8 cellular contexts compared by ENCODE assay signal in the genomic region with DNA sequence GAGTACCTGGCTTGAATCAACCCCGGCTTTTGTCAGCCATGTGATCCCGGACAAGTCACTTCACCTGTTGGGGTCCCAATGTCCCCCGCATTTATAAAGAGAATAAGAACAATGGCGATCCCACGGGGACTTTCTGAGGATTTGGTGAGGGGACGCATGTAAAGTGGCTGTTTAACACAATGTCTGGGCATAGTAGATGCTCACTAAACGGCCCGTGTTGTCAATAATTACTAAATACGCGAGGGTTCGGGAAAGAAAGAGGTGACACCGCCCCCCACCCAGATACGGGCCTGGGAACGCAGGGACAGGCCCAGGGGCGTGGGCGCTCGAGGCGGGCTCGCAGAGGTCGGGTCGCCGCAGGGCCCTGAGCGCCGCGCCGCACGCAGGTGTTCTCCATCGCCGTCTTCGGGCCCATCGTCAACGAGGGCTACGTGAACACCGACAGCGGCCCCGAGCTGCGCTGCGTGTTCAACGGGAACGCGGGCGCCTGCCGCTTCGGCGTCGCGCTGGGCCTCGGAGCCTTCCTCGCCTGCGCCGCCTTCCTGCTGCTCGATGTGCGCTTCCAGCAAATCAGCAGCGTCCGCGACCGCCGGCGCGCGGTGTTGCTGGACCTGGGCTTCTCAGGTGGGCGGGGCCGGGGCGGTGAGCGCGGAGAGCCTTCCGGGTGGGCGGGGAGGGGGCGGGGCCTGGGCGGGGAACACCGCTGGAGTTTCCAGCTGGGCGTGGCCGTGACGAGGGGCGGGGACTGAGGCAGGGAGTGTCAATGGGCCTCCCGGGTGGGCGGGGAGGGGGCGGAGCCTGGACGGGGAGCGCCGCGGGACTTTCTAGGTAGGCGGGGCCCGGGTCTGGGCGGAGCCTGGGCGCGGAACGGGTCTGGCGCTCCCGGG. TPM values are rescaled to one million over a fixed set of nuclear protein-coding genes. Genes with fewer than 3 reads are reported as not detected.
DNase-seq lines count a peak whose midpoint lies in the region; ATAC-seq and TF ChIP-seq lines count a peak whose summit lies in the region.

No MANE protein-coding gene starts in this region.

- peaks cover 58% of the 10 kb centered on the region for H3K27me3 ChIP-seq in neural progenitor cell

- no peak overlapping the region for H3K27ac ChIP-seq in neural progenitor cell

- H3K27me3 Mint-ChIP-seq in neural progenitor cell (ENCODE audit: insufficient read depth, low read depth): peaks cover 27% of the 10 kb centered on the region

- H3K4me1 ChIP-seq in neural progenitor cell: peaks cover 10% of the 10 kb centered on the region

- H3K9me3 ChIP-seq in neural progenitor cell (ENCODE audit: low read depth): no peaks in the 10 kb centered on the region

- DNase-seq in GM13976 (ENCODE audit: low spot score) (peak; percentile 100), RPMI7951 (ENCODE audit: low read depth) (peak; percentile 74), foreskin fibroblast (peak; percentile 81 to 95), neural progenitor cell (ENCODE audit: low spot score) (peak; percentile 97), DMS153 treated with DMSO at 0.1 percent for 48 hours (lab: John Stamatoyannopoulos, UW; ENCODE audit: unreplicated experiment) (no peak)
- peak; percentile 97 for DNase-seq in activated gamma-delta T cell treated with anti-CD3 and anti-CD28 coated beads, Interleukin-2, amount 50 U/mL, for 16 hours (ENCODE audit: low read depth)
- DNase-seq in stimulated activated naive CD4-positive, alpha-beta T cell treated with Interleukin-2 at 50 U/mL for 16 hours (lab: John Stamatoyannopoulos, UW): peak; percentile 97

- no peak overlapping the region for H3K27ac Mint-ChIP-seq in neural progenitor cell

- no peak for TF ChIP-seq CTCF in GM13976 (IDR thresholded peaks at IDR 0.05; ENCODE audit: borderline replicate concordance, control extremely low read depth, extremely low read depth, insufficient read depth, missing control alignments)
- TF ChIP-seq CTCF in foreskin fibroblast (IDR thresholded peaks at IDR 0.05; ENCODE audit: low read depth, low read length): no peak
- no peak for TF ChIP-seq CTCF in neural progenitor cell (IDR thresholded peaks at IDR 0.05)

- peaks cover 58% of the 10 kb centered on the region for H3F3A ChIP-seq in neural progenitor cell (ENCODE audit: low read depth)

- H3K9ac ChIP-seq in neural progenitor cell: no peak overlapping the region

- peak overlapping the region; percentile 84 for H3K4me2 ChIP-seq in neural progenitor cell

- peaks cover 7% of the 10 kb centered on the region for H3K36me3 Mint-ChIP-seq in neural progenitor cell

- in situ Hi-C loops in GM13976 (cut with MboI; ENCODE audit: low sequenced_read_pairs, unreplicated experiment): no loop called here

- H3K4me3 ChIP-seq in foreskin fibroblast (ENCODE audit: low read depth in 1 of 2, low read length in 2 of 2): peak overlapping the region; percentile 7 to 36
- H3K4me3 ChIP-seq in neural progenitor cell: peak overlapping the region; percentile 28

- H4K20me1 ChIP-seq in neural progenitor cell (ENCODE audit: low read depth): peaks cover 24% of the 10 kb centered on the region

- no peaks in the 10 kb centered on the region for H3K79me2 ChIP-seq in neural progenitor cell (ENCODE audit: low read depth)

- H3K4me3 Mint-ChIP-seq in neural progenitor cell: peak overlapping the region; percentile 81

- peaks cover 11% of the 10 kb centered on the region for H3K4me1 Mint-ChIP-seq in neural progenitor cell

- H2AFZ ChIP-seq in neural progenitor cell (replicated peaks): no peak overlapping the region

- H3K9me3 Mint-ChIP-seq in neural progenitor cell: peaks cover 2% of the 10 kb centered on the region

- peak; percentile 46 for ATAC-seq in HG02852 (IDR thresholded peaks at IDR 0.05; ENCODE audit: unreplicated experiment)

- H3K36me3 ChIP-seq in neural progenitor cell: no peaks in the 10 kb centered on the region

RNA-seq across cellular contexts. Expression of a gene that starts 2.1 kb away (rescaled TPM):
- total RNA-seq in RPMI7951 (2014; rRNA removed; shearing (Covaris generic)): 5.5 and 6.6 TPM in 2 replicates
- 4.4 and 8.7 TPM in 2 replicates for total RNA-seq in neural progenitor cell (ENCODE audit: low replicate concordance)

RNA-seq across cellular contexts. Expression of a gene that starts 7.8 kb away (rescaled TPM):
- 6.7 and 16.5 TPM in 2 replicates for total RNA-seq in RPMI7951 (2014; rRNA removed; shearing (Covaris generic))
- 35.1 and 35.5 TPM in 2 replicates for total RNA-seq in neural progenitor cell (ENCODE audit: low replicate concordance)

RNA-seq across cellular contexts. Expression of a gene that starts 10.6 kb away (rescaled TPM):
- total RNA-seq in RPMI7951 (2014; rRNA removed; shearing (Covaris generic)): not detected in 2 replicates
- total RNA-seq in neural progenitor cell (ENCODE audit: low replicate concordance): not detected in 2 replicates

RNA-seq across cellular contexts. Expression of a gene that starts 17.8 kb away (rescaled TPM):
- 9.7 and 13.6 TPM in 2 replicates for total RNA-seq in RPMI7951 (2014; rRNA removed; shearing (Covaris generic))
- total RNA-seq in neural progenitor cell (ENCODE audit: low replicate concordance): 12.7 and 31.2 TPM in 2 replicates

RNA-seq across cellular contexts. Expression of a gene that starts 20.0 kb away (rescaled TPM):
- total RNA-seq in RPMI7951 (2014; rRNA removed; shearing (Covaris generic)): 28.8 and 40.4 TPM in 2 replicates
- total RNA-seq in neural progenitor cell (ENCODE audit: low replicate concordance): 30.7 and 47.6 TPM in 2 replicates
